17 cellular contexts compared by ENCODE assay signal in genomic region chr12:79423560-79423959, GRCh38.
A peak's percentile ranks its signal among the peaks of the same experiment; 100 is the strongest.
DNase-seq lines count a peak whose midpoint lies in the region; ATAC-seq and TF ChIP-seq lines count a peak whose summit lies in the region.
"Had no signal": no experiment of that assay in that cellular context is flagged by ENCODE, and none has a peak within 500 bp of the region (broad histone marks: within the 10 kb centered on the region; RNA-seq: fewer than 3 reads in every experiment).

No MANE protein-coding gene starts in this region.

- no peak overlapping the region for H2AK5ac ChIP-seq in trophoblast cell (ENCODE audit: low read length)

- H3K9ac ChIP-seq in duodenal mucosa (ENCODE audit: low read depth in 1 of 2, low read length in 2 of 2) (no peak overlapping the region), trophoblast cell (ENCODE audit: low read length) (no peak overlapping the region), colonic mucosa (ENCODE audit: low read depth in 2 of 2, low read length in 2 of 2) (no peak overlapping the region)

- DNase-seq in SJCRH30 (no peak), trophoblast cell (peak in 1 of 2 donors; percentile 22), NCI-H1105 (lab: John Stamatoyannopoulos, UW) (no peak), colonic mucosa (no peak)
- DNase-seq: CD4-positive, alpha-beta memory T cell; left lung; NCI-H1694; NK-92 treated with Interleukin-12 subunit alpha and Interleukin-12 subunit beta, amount 100 ng/mL, for 24 hours; spleen; T-helper 17 cell had no signal

- no peaks in the 10 kb centered on the region for H3K27me3 ChIP-seq in ACC112 (ENCODE audit: insufficient read depth, low read length)
- no peaks in the 10 kb centered on the region for H3K27me3 ChIP-seq in SJCRH30
- no peaks in the 10 kb centered on the region for H3K27me3 ChIP-seq in duodenal mucosa (ENCODE audit: control insufficient read depth in 1 of 2, insufficient read depth in 2 of 2, low read length in 2 of 2)
- H3K27me3 ChIP-seq in trophoblast cell (ENCODE audit: insufficient read depth, low read length) = no peaks in the 10 kb centered on the region
- no peaks in the 10 kb centered on the region for H3K27me3 ChIP-seq in colonic mucosa
- H3K27me3 ChIP-seq: left lung, spleen had no signal

- H3K79me2 ChIP-seq in ACC112 (ENCODE audit: control insufficient read depth, insufficient read depth, low read length, unreplicated experiment) (no peaks in the 10 kb centered on the region), trophoblast cell (ENCODE audit: control insufficient read depth, insufficient read depth, low read length, poor library complexity) (peaks cover 2% of the 10 kb centered on the region)

- no peak overlapping the region for H3K4ac ChIP-seq in trophoblast cell (ENCODE audit: low read depth, low read length)

- H2BK12ac ChIP-seq in trophoblast cell (ENCODE audit: low read length) = no peak overlapping the region

- no peak overlapping the region for H3K14ac ChIP-seq in trophoblast cell (ENCODE audit: low read length)

- H2AFZ ChIP-seq in ACC112 (ENCODE audit: low read length, unreplicated experiment) (no peak overlapping the region), trophoblast cell (ENCODE audit: insufficient read depth, low read length, poor library complexity) (no peak overlapping the region)

- H3K36me3 ChIP-seq in ACC112 (ENCODE audit: insufficient read depth, low read length) (no peaks in the 10 kb centered on the region), SJCRH30 (no peaks in the 10 kb centered on the region), duodenal mucosa (ENCODE audit: control insufficient read depth in 1 of 2, insufficient read depth in 2 of 2, low read length in 2 of 2) (no peaks in the 10 kb centered on the region), trophoblast cell (ENCODE audit: control insufficient read depth in 1 of 2, insufficient read depth in 2 of 2, low read length in 2 of 2) (no peaks in the 10 kb centered on the region), colonic mucosa (no peaks in the 10 kb centered on the region)
- H3K36me3 ChIP-seq: left lung, spleen had no signal

- no peak overlapping the region for H3K4me2 ChIP-seq in trophoblast cell (ENCODE audit: low read length)

- peak overlapping the region; percentile 84 for H2BK5ac ChIP-seq in trophoblast cell (ENCODE audit: low read depth, low read length, poor library complexity)

- no peak overlapping the region for H3K23ac ChIP-seq in trophoblast cell (ENCODE audit: low read length)

- H4K12ac ChIP-seq in trophoblast cell (ENCODE audit: low read depth, low read length) = no peak overlapping the region

- H3K4me3 ChIP-seq in ACC112 (ENCODE audit: low read depth, low read length) (peak overlapping the region; percentile 5; the same call in 1 of the 2 replicates), SJCRH30 (no peak overlapping the region), duodenal mucosa (ENCODE audit: low read depth in 1 of 2, low read length in 2 of 2) (no peak overlapping the region), trophoblast cell (ENCODE audit: low read depth, low read length) (no peak overlapping the region), colonic mucosa (no peak overlapping the region)
- H3K4me3 ChIP-seq: left lung, spleen had no signal

- H4K8ac ChIP-seq in trophoblast cell (ENCODE audit: low read depth, low read length) = peak overlapping the region; percentile 65

- ATAC-seq in HG02840 (IDR thresholded peaks at IDR 0.05; ENCODE audit: low FRiP score, unreplicated experiment) = no peak
- ATAC-seq in HG03025 (IDR thresholded peaks at IDR 0.05; ENCODE audit: low FRiP score, unreplicated experiment) = no peak
- ATAC-seq: activated CD4-positive, CD25-positive, alpha-beta regulatory T cell treated with anti-CD3 and anti-CD28 coated beads, Interleukin-2, amount 50 U/mL, for 24 hours; Right ventricle myocardium inferior; stimulated activated memory B cell treated with anti-CD40 and anti-IgM and Interleukin-4, amounts not matched to agents 10 μg/mL and 1 μg/mL and 100 μg/mL, for 72 hours; T-helper 17 cell had no signal

- intact Hi-C loops in colonic mucosa (cut with DNase I) = loop anchor here (5.0 kb wide), 1 partner anchor 124 kb away; no protein-coding TSS in a partner anchor

- peak overlapping the region; percentile 37 for H4K91ac ChIP-seq in trophoblast cell (ENCODE audit: low read depth, low read length)

- H3K4me1 ChIP-seq in ACC112 (ENCODE audit: control insufficient read depth, insufficient read depth, low read length, unreplicated experiment) (peaks cover 60% of the 10 kb centered on the region), SJCRH30 (peaks cover 19% of the 10 kb centered on the region), duodenal mucosa (ENCODE audit: control insufficient read depth in 1 of 2, insufficient read depth in 2 of 2, low read length in 2 of 2) (peaks cover 15 to 28% of the 10 kb centered on the region in 2 donors), trophoblast cell (ENCODE audit: control insufficient read depth in 1 of 2, insufficient read depth in 2 of 2, low read length in 2 of 2) (peaks cover 0 to 6% of the 10 kb centered on the region in 2 experiments), colonic mucosa (peaks cover 4% of the 10 kb centered on the region)
- H3K4me1 ChIP-seq: spleen had no signal

- H3K27ac ChIP-seq in ACC112 (ENCODE audit: low read depth, low read length) (peak overlapping the region; percentile 95), SJCRH30 (peak overlapping the region; percentile 33; the same call in 1 of the 2 replicates), duodenal mucosa (ENCODE audit: low read depth, low read length) (peak overlapping the region; percentile 14), trophoblast cell (ENCODE audit: low read depth, low read length) (peak overlapping the region; percentile 46), colonic mucosa (no peak overlapping the region)
- H3K27ac ChIP-seq: spleen had no signal

- no peak overlapping the region for H3K18ac ChIP-seq in trophoblast cell (ENCODE audit: low read length)

- TF ChIP-seq CTCF in colonic mucosa (IDR thresholded peaks at IDR 0.05) = no peak

- H2BK120ac ChIP-seq in trophoblast cell (ENCODE audit: insufficient read depth, low read length, poor library complexity) = peak overlapping the region; percentile 72

- peaks cover 4% of the 10 kb centered on the region for H3K79me1 ChIP-seq in trophoblast cell (ENCODE audit: low read length)

- H3K9me3 ChIP-seq in SJCRH30 (replicated peaks) = no peaks in the 10 kb centered on the region
- H3K9me3 ChIP-seq in duodenal mucosa (ENCODE audit: control insufficient read depth in 1 of 2, low read length in 2 of 2) = no peaks in the 10 kb centered on the region
- no peaks in the 10 kb centered on the region for H3K9me3 ChIP-seq in trophoblast cell (ENCODE audit: insufficient read depth, low read depth, low read length)
- H3K9me3 ChIP-seq in colonic mucosa = no peaks in the 10 kb centered on the region
- H3K9me3 ChIP-seq: left lung, spleen had no signal

- no CpG with 5 or more reads among the region's 3 CpGs for WGBS in trophoblast cell (ENCODE audit: extremely low coverage, insufficient coverage, insufficient read length)
